8 cellular contexts compared by ENCODE assay signal in genomic region chr1:15616704-15617172, GRCh38.
DNase-seq lines count a peak whose midpoint lies in the region; ATAC-seq lines count a peak whose summit lies in the region.

No MANE protein-coding gene starts in this region.

- peak overlapping the region; percentile 74; the same call in 1 of the 2 replicates for H3K9ac ChIP-seq in iPS-20b (ENCODE audit: low read depth, low read length)

- no peaks in the 10 kb centered on the region for H3K27me3 ChIP-seq in iPS-20b (ENCODE audit: insufficient read depth, low read length)

- peak; percentile 14 for ATAC-seq in HG03460 (IDR thresholded peaks at IDR 0.05; ENCODE audit: unreplicated experiment)
- ATAC-seq in activated naive CD8-positive, alpha-beta T cell treated with anti-CD3 and anti-CD28 coated beads, Interleukin-2, amount 50 U/mL, for 24 hours, result peak; percentile 26
- peak; percentile 44 for ATAC-seq in stimulated activated effector memory CD8-positive, alpha-beta T cell treated with anti-CD3 and anti-CD28 coated beads, Interleukin-12 subunit alpha, Interleukin-12 subunit beta, amount 100 ng/mL, for 72 hours
- ATAC-seq in HG03039 (IDR thresholded peaks at IDR 0.05; ENCODE audit: unreplicated experiment), result no peak

- no peaks in the 10 kb centered on the region for H3K27me3 Mint-ChIP-seq in activated naive CD8-positive, alpha-beta T cell treated with anti-CD3 and anti-CD28 coated beads, Interleukin-2, amount 50 U/mL, for 24 hours

- no peaks in the 10 kb centered on the region for H3K9me3 ChIP-seq in iPS-20b (ENCODE audit: insufficient read depth, low read depth, low read length)

- DNase-seq in activated CD8-positive, alpha-beta memory T cell treated with anti-CD3 and anti-CD28 coated beads for 24 hours, result peak; percentile 59
- no peak for DNase-seq in activated CD8-positive, alpha-beta memory T cell treated with anti-CD3 and anti-CD28 coated beads, Interleukin-2, amount 50 U/mL, for 4 hours
- peak; percentile 26 for DNase-seq in activated naive CD8-positive, alpha-beta T cell treated with anti-CD3 and anti-CD28 coated beads, Interleukin-2, amount 50 U/mL, for 24 hours
- DNase-seq in stimulated activated effector memory CD8-positive, alpha-beta T cell treated with anti-CD3 and anti-CD28 coated beads, Interleukin-12 subunit alpha, Interleukin-12 subunit beta, amount 100 ng/mL, for 72 hours (ENCODE audit: low spot score in 2 of 2), result peak in 1 of 2 donors; percentile 55
- DNase-seq in HuH-7.5 (ENCODE audit: low spot score), result no peak

- no peaks in the 10 kb centered on the region for H3K9me3 Mint-ChIP-seq in activated naive CD8-positive, alpha-beta T cell treated with anti-CD3 and anti-CD28 coated beads, Interleukin-2, amount 50 U/mL, for 24 hours
- no peaks in the 10 kb centered on the region for H3K9me3 Mint-ChIP-seq in stimulated activated effector memory CD8-positive, alpha-beta T cell treated with anti-CD3 and anti-CD28 coated beads, Interleukin-12 subunit alpha, Interleukin-12 subunit beta, amount 100 ng/mL, for 72 hours

- H3K4me1 ChIP-seq in iPS-20b (ENCODE audit: insufficient read depth, low read length), result peaks cover 10% of the 10 kb centered on the region

- H3K27ac ChIP-seq in iPS-20b (ENCODE audit: low read length), result peak overlapping the region; percentile 16

- peaks cover 16% of the 10 kb centered on the region for H3K36me3 Mint-ChIP-seq in activated naive CD8-positive, alpha-beta T cell treated with anti-CD3 and anti-CD28 coated beads, Interleukin-2, amount 50 U/mL, for 24 hours (ENCODE audit: low read depth)
- peaks cover 19% of the 10 kb centered on the region for H3K36me3 Mint-ChIP-seq in stimulated activated effector memory CD8-positive, alpha-beta T cell treated with anti-CD3 and anti-CD28 coated beads, Interleukin-12 subunit alpha, Interleukin-12 subunit beta, amount 100 ng/mL, for 72 hours

- H3K27ac Mint-ChIP-seq in activated naive CD8-positive, alpha-beta T cell treated with anti-CD3 and anti-CD28 coated beads, Interleukin-2, amount 50 U/mL, for 24 hours, result peak overlapping the region; percentile 90
- peak overlapping the region; percentile 86 for H3K27ac Mint-ChIP-seq in stimulated activated effector memory CD8-positive, alpha-beta T cell treated with anti-CD3 and anti-CD28 coated beads, Interleukin-12 subunit alpha, Interleukin-12 subunit beta, amount 100 ng/mL, for 72 hours

- peaks cover 6% of the 10 kb centered on the region; the same call in 1 of the 2 replicates for H3K36me3 ChIP-seq in iPS-20b (ENCODE audit: insufficient read depth, low read depth, low read length)

- peak overlapping the region; percentile 81 for H3K4me3 ChIP-seq in iPS-20b (ENCODE audit: low read length)

- H3K4me1 Mint-ChIP-seq in activated naive CD8-positive, alpha-beta T cell treated with anti-CD3 and anti-CD28 coated beads, Interleukin-2, amount 50 U/mL, for 24 hours, result peaks cover 45% of the 10 kb centered on the region
- peaks cover 31% of the 10 kb centered on the region for H3K4me1 Mint-ChIP-seq in stimulated activated effector memory CD8-positive, alpha-beta T cell treated with anti-CD3 and anti-CD28 coated beads, Interleukin-12 subunit alpha, Interleukin-12 subunit beta, amount 100 ng/mL, for 72 hours

- peak overlapping the region; percentile 89 for H3K4me3 Mint-ChIP-seq in activated naive CD8-positive, alpha-beta T cell treated with anti-CD3 and anti-CD28 coated beads, Interleukin-2, amount 50 U/mL, for 24 hours
- H3K4me3 Mint-ChIP-seq in stimulated activated effector memory CD8-positive, alpha-beta T cell treated with anti-CD3 and anti-CD28 coated beads, Interleukin-12 subunit alpha, Interleukin-12 subunit beta, amount 100 ng/mL, for 72 hours, result peak overlapping the region; percentile 75

Comparison
In these comparisons a context has a peak if more than half of its experiments do, and no peak if none do; other contexts are left out.
1. DNase-seq: peak in activated CD8-positive, alpha-beta memory T cell treated with anti-CD3 and anti-CD28 coated beads for 24 hours (single experiment) and activated naive CD8-positive, alpha-beta T cell treated with anti-CD3 and anti-CD28 coated beads, Interleukin-2, amount 50 U/mL, for 24 hours (single experiment); none in activated CD8-positive, alpha-beta memory T cell treated with anti-CD3 and anti-CD28 coated beads, Interleukin-2, amount 50 U/mL, for 4 hours (single experiment) and HuH-7.5 (single experiment).